8 cellular contexts compared by ENCODE assay signal in the genomic region with DNA sequence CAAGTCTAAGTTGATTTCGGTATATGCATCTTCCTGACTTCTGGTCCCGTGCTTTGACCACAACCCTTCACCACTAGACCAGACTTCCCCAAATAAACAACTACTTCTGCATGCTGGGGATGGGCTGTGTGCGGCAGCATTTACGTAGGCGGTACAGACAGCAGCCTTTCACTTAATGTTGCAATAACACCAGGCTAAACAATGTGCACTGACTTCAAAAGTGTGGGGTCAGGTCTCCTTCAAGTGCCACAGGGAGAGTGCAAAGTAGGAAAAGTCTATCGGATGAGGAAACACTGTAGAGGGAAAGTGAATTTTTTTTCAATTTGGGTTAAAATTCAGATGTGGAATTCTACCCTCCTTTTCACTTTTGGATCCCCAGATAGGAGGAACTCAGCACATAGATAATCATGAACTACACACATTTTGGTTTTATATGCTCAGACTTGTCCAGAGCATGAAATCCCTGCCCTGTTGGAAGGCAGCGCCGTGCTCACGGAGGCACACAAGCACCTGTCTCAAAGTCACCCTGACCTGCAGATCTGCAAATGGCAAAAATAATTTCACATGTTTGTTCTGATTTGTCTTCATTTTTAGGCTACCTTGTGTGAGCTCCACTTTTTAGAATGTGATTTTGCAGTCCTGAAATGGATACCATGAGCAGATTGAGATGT.
DNase-seq lines count a peak whose midpoint lies in the region; ATAC-seq and TF ChIP-seq lines count a peak whose summit lies in the region.

No MANE protein-coding gene starts in this region.

- H3K36me3 Mint-ChIP-seq in central memory CD8-positive, alpha-beta T cell (ENCODE audit: insufficient read depth): peaks cover 38% of the 10 kb centered on the region

- H3K27me3 ChIP-seq in mucosa of rectum (ENCODE audit: control insufficient read depth in 2 of 2, insufficient read depth in 2 of 2, low read length in 2 of 2): no peaks in the 10 kb centered on the region

- no peaks in the 10 kb centered on the region for H3K9me3 ChIP-seq in mucosa of rectum (ENCODE audit: control insufficient read depth in 2 of 2, low read length in 2 of 2)

- H3K4me1 Mint-ChIP-seq in central memory CD8-positive, alpha-beta T cell: peaks cover 54% of the 10 kb centered on the region

- H3K36me3 ChIP-seq in mucosa of rectum (ENCODE audit: control insufficient read depth in 2 of 2, insufficient read depth in 2 of 2, low read length in 2 of 2): peaks cover 3 to 4% of the 10 kb centered on the region in 2 donors

- peak overlapping the region; percentile 14 for H3K4me3 Mint-ChIP-seq in central memory CD8-positive, alpha-beta T cell

- ATAC-seq in central memory CD8-positive, alpha-beta T cell (replicated peaks; ENCODE audit: extremely low read depth, poor library complexity, severe bottlenecking): peak; percentile 45
- ATAC-seq in GM18870 (IDR thresholded peaks at IDR 0.05; ENCODE audit: unreplicated experiment) (no peak), GM19467 (IDR thresholded peaks at IDR 0.05; ENCODE audit: unreplicated experiment) (no peak)

- H3K4me1 ChIP-seq in mucosa of rectum (ENCODE audit: control insufficient read depth in 2 of 2, insufficient read depth in 2 of 2, low read length in 2 of 2): peaks cover 43 to 44% of the 10 kb centered on the region in 2 donors

- peaks cover 12% of the 10 kb centered on the region for H3K27me3 Mint-ChIP-seq in central memory CD8-positive, alpha-beta T cell

- POLR2A ChIA-PET in RWPE1 (lab: Yijun Ruan, JAX; ENCODE audit: low non-redundant PET): no interaction called here

- H3K27ac ChIP-seq in mucosa of rectum (ENCODE audit: low read depth in 2 of 2, low read length in 2 of 2) (peak overlapping the region; percentile 6 to 32), RWPE1 (no peak overlapping the region)

- no peak for TF ChIP-seq CTCF in RWPE1 (conservative IDR thresholded peaks at IDR 0.05; ENCODE audit: low read depth)

- no peaks in the 10 kb centered on the region for H3K9me3 Mint-ChIP-seq in central memory CD8-positive, alpha-beta T cell

- H3K27ac Mint-ChIP-seq in central memory CD8-positive, alpha-beta T cell (ENCODE audit: low read depth): peak overlapping the region; percentile 98

- DNase-seq in Ammon's horn (ENCODE audit: low spot score) (peak; percentile 84), NAMALWA (ENCODE audit: low spot score) (peak; percentile 66), RWPE1 (ENCODE audit: low spot score) (no peak), HuH-7 (ENCODE audit: low spot score) (no peak)
- peak; percentile 41 to 73 for DNase-seq in central memory CD8-positive, alpha-beta T cell (ENCODE audit: low spot score in 2 of 2)

- no peak overlapping the region for H3K9ac ChIP-seq in mucosa of rectum (ENCODE audit: low read depth in 1 of 2, low read length in 2 of 2)

- no peak overlapping the region for H3K4me3 ChIP-seq in mucosa of rectum (ENCODE audit: low read length in 2 of 2)

- CTCF ChIA-PET in RWPE1 (lab: Yijun Ruan, JAX): interaction anchor here (1.0 kb wide), 1 partner anchor 9 kb away, joined by 3 read pairs; no protein-coding TSS in a partner anchor

Comparison
In these comparisons a context has a peak if more than half of its experiments do, and no peak if none do; other contexts are left out.
1. DNase-seq: peak in Ammon's horn (single experiment), NAMALWA (single experiment) and central memory CD8-positive, alpha-beta T cell (2 of 2); none in RWPE1 (single experiment) and HuH-7 (single experiment).